In the genomic region with DNA sequence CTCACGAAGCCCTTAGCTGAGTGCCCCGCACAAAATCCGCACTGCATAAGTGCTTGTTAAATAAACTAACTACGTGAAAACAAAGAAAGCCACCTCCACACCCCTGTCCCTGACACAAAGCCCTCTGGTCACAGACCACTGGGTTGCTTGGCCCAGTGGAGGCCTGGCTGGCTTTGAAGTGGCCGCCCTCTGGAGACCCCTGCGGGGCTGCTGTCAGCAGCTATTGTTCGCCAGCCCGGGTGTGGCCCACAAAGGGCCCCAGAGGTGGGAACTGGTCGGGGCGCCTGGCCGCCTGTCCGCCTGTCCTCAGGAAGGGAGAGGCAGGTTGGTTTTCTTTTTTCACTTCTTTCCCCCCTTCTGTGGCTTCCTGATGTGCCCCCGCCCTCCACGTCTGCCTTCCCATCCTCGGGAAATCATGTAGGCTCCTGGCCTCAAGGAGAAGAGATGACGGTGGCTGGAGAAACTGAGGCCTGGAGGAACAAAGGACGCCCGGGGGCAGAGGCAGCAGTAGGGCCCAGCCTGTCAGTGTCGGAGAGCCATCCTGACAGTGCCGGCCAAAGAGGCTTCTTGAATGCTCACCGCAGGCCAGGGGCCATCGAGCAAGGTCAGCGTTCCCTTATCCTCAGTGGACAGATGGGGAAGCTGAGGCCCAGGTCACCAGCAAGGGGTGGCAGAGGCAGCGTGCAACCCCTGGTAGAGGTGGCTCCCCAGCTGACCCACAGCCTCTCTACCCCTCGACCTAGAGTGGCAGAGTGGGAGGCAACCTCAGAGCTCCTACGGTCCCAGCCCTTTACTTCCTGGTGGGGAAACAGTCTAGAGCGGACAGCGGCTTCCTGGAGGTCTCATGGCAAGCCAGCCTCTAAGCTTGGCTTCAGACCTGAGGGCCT, we compare ENCODE assay signal across 17 cellular contexts.
DNase-seq lines count a peak whose midpoint lies in the region; ATAC-seq and TF ChIP-seq lines count a peak whose summit lies in the region.
"Had no signal": no experiment of that assay in that cellular context is flagged by ENCODE, and none has a peak within 500 bp of the region (broad histone marks: within the 10 kb centered on the region; RNA-seq: fewer than 3 reads in every experiment).

No MANE protein-coding gene starts in this region.

- TF ChIP-seq CTCF in AG04450 (IDR thresholded peaks at IDR 0.05; ENCODE audit: low read depth, low read length) (no peak), gastroesophageal sphincter (IDR thresholded peaks at IDR 0.05) (no peak), foreskin keratinocyte (conservative IDR thresholded peaks at IDR 0.05) (no peak)

- no peak overlapping the region for H3K23ac ChIP-seq in mesendoderm (ENCODE audit: low read length)

- no peak for TF ChIP-seq POLR2A in gastroesophageal sphincter (IDR thresholded peaks at IDR 0.05)

- H3K9me3 ChIP-seq in AG04450 (ENCODE audit: control insufficient read depth, insufficient read depth, low read length) (no peaks in the 10 kb centered on the region), T-helper 17 cell (ENCODE audit: control insufficient read depth, low read length, poor library complexity, severe bottlenecking) (no peaks in the 10 kb centered on the region), gastroesophageal sphincter (no peaks in the 10 kb centered on the region)

- H4K5ac ChIP-seq in mesendoderm (ENCODE audit: low read length) = no peak overlapping the region

- H3K4me2 ChIP-seq in mesendoderm (ENCODE audit: low read length) = no peak overlapping the region

- no peak for TF ChIP-seq EP300 in gastroesophageal sphincter (IDR thresholded peaks at IDR 0.05)

- no peak overlapping the region for H4K8ac ChIP-seq in mesendoderm (ENCODE audit: low read depth, low read length)

- CTCF ChIA-PET in AG04450 (lab: Charles Lee) = interaction anchor here (0.6 to 5.6 kb wide), 5 partner anchors 10 to 285 kb away, joined by 3 to 152 read pairs (median 4); partner anchors contain the start of genes LSM3 and XPC

- H3K36me3 ChIP-seq in mesendoderm (ENCODE audit: control insufficient read depth, insufficient read depth, low read length) = peaks cover 11% of the 10 kb centered on the region
- H3K36me3 ChIP-seq in gastroesophageal sphincter = peaks cover 0 to 60% of the 10 kb centered on the region in 2 donors
- H3K36me3 ChIP-seq: cardiac muscle cell had no signal

- no CpG with 5 or more reads among the region's 28 CpGs for WGBS in mesendoderm (ENCODE audit: extremely low coverage, insufficient coverage, low lambda C conversion rate)
- WGBS in gastroesophageal sphincter (ENCODE audit: low coverage in 1 of 2), 2 donors = 93 to 95% methylated on average over 5 of the region's 28 CpGs

- H3K4ac ChIP-seq in mesendoderm (ENCODE audit: low read depth, low read length) = no peak overlapping the region

- no peak overlapping the region for H2BK15ac ChIP-seq in mesendoderm (replicated peaks; ENCODE audit: low read depth)

- DNase-seq in AG04450 (ENCODE audit: low read depth, low spot score) (no peak), COLO668 (lab: John Stamatoyannopoulos, UW; ENCODE audit: unreplicated experiment) (peak; percentile 68), T-helper 17 cell (no peak), mesendoderm (peak; percentile 70), glomerular visceral epithelial cell (ENCODE audit: extremely low spot score) (no peak), foreskin keratinocyte (no peak)
- DNase-seq: activated B cell treated with CpG ODN at 0.5 μM for 24 hours, HCEC 1CT, hippocampal formation, kidney glomerular epithelial cell, MV-4-11, NCI-H2171 treated with DMSO at 0.1 percent for 48 hours, Right ventricle myocardium superior, T-helper 1 cell had no signal

- peaks cover 5% of the 10 kb centered on the region for H3K36me3 Mint-ChIP-seq in T-helper 17 cell (ENCODE audit: low read depth)

- H3K27me3 ChIP-seq in AG04450 (ENCODE audit: control insufficient read depth, insufficient read depth, low read length) (no peaks in the 10 kb centered on the region), mesendoderm (ENCODE audit: insufficient read depth, low read length, poor library complexity) (no peaks in the 10 kb centered on the region), gastroesophageal sphincter (no peaks in the 10 kb centered on the region), foreskin keratinocyte (no peaks in the 10 kb centered on the region)
- H3K27me3 ChIP-seq: cardiac muscle cell had no signal

- H3K79me2 ChIP-seq in mesendoderm (ENCODE audit: control insufficient read depth, insufficient read depth, low read length) = no peaks in the 10 kb centered on the region

- no peaks in the 10 kb centered on the region for H3K27me3 Mint-ChIP-seq in T-helper 17 cell
- H3K27me3 Mint-ChIP-seq: activated B cell treated with CpG ODN at 0.5 μM for 24 hours had no signal

- H3K4me3 ChIP-seq in AG04450 (ENCODE audit: low read depth, low read length) (no peak overlapping the region), mesendoderm (ENCODE audit: low read length) (no peak overlapping the region), gastroesophageal sphincter (no peak overlapping the region)
- H3K4me3 ChIP-seq: cardiac muscle cell had no signal

- H3K4me1 ChIP-seq in mesendoderm (ENCODE audit: control insufficient read depth, low read depth, low read length) (peaks cover 3% of the 10 kb centered on the region), gastroesophageal sphincter (peaks cover 0 to 19% (median 6%) of the 10 kb centered on the region in 3 donors), foreskin keratinocyte (peaks cover 12% of the 10 kb centered on the region)

- H3K27ac Mint-ChIP-seq in T-helper 17 cell = peak overlapping the region; percentile 34
- H3K27ac Mint-ChIP-seq: activated B cell treated with CpG ODN at 0.5 μM for 24 hours had no signal

- H2BK120ac ChIP-seq in mesendoderm (ENCODE audit: low read depth, low read length) = no peak overlapping the region

- ATAC-seq in T-helper 17 cell (no peak), gastroesophageal sphincter (no peak), foreskin keratinocyte (no peak), esophagus mucosa (no peak)

- H3K9ac ChIP-seq in mesendoderm (ENCODE audit: low read length) = no peak overlapping the region

- peak overlapping the region; percentile 17 for H2BK5ac ChIP-seq in mesendoderm (ENCODE audit: low read length)

- H3K18ac ChIP-seq in mesendoderm (ENCODE audit: low read length) = no peak overlapping the region

- H3K4me3 Mint-ChIP-seq in T-helper 17 cell = no peak overlapping the region
- H3K4me3 Mint-ChIP-seq: activated B cell treated with CpG ODN at 0.5 μM for 24 hours had no signal

- H3K79me1 ChIP-seq in mesendoderm (ENCODE audit: low read length) = no peaks in the 10 kb centered on the region

- POLR2A ChIA-PET in AG04450 (lab: Yijun Ruan, JAX) = no interaction called here

- H3K27ac ChIP-seq in AG04450 (ENCODE audit: low read depth, low read length) = peak overlapping the region; percentile 11
- peak overlapping the region; percentile 4 for H3K27ac ChIP-seq in mesendoderm (ENCODE audit: low read depth, low read length)
- H3K27ac ChIP-seq in gastroesophageal sphincter = no peak overlapping the region
- no peak overlapping the region for H3K27ac ChIP-seq in foreskin keratinocyte
- H3K27ac ChIP-seq: cardiac muscle cell had no signal

- H3K4me1 Mint-ChIP-seq in T-helper 17 cell = peaks cover 8% of the 10 kb centered on the region

- H2AK5ac ChIP-seq in mesendoderm (ENCODE audit: low read length) = no peak overlapping the region

- peak overlapping the region; percentile 74 for H3K56ac ChIP-seq in mesendoderm (ENCODE audit: low read length)

Comparison
In these comparisons a context has a peak if more than half of its experiments do, and no peak if none do; other contexts are left out.
1. DNase-seq: peak in COLO668 (single experiment) and mesendoderm (single experiment); none in AG04450 (single experiment), T-helper 17 cell (0 of 3), glomerular visceral epithelial cell (single experiment) and foreskin keratinocyte (0 of 2).
2. H3K27ac ChIP-seq: peak in AG04450 (single experiment) and mesendoderm (single experiment); none in gastroesophageal sphincter (0 of 4) and foreskin keratinocyte (single experiment).